23 cellular contexts compared by ENCODE assay signal in genomic region chr4:4836044-4836443, GRCh38.
"Had no signal": no experiment of that assay in that cellular context is flagged by ENCODE, and none has a peak within 500 bp of the region (broad histone marks: within the 10 kb centered on the region; RNA-seq: fewer than 3 reads in every experiment).

No MANE protein-coding gene starts in this region.

- H3K4me1 Mint-ChIP-seq: naive B cell; stimulated activated memory B cell treated with anti-CD40 and anti-IgM and Interleukin-4, amounts not matched to agents 10 μg/mL and 1 μg/mL and 100 μg/mL, for 72 hours had no signal

- ATAC-seq: left colon; left ventricle myocardium superior; psoas muscle; sciatic nerve; stimulated activated memory B cell treated with anti-CD40 and anti-IgM and Interleukin-4, amounts not matched to agents 10 μg/mL and 1 μg/mL and 100 μg/mL, for 72 hours had no signal

- DNase-seq: effector memory CD4-positive, alpha-beta T cell; foreskin fibroblast; head of caudate nucleus; left colon; left ventricle myocardium superior; mesenchymal stem cell; naive B cell; psoas muscle; retina; spleen; stimulated activated CD4-positive, alpha-beta T cell treated with anti-CD3 and anti-CD28 coated beads, Interleukin-15, amount 100 ng/mL, for 24 hours; stimulated activated CD4-positive, alpha-beta T cell treated with anti-CD3 and anti-CD28 coated beads, Interleukin-1b, Interleukin-23, amount 100 ng/mL, for 48 hours; stimulated activated CD4-positive, alpha-beta T cell treated with anti-CD3 and anti-CD28 coated beads, Interleukin-4, amount 100 ng/mL, for 24 hours; tibial artery had no signal

- H3K36me3 ChIP-seq: esophagus muscularis mucosa, spleen, tibial artery had no signal

- H3K27ac Mint-ChIP-seq: nephron; stimulated activated memory B cell treated with anti-CD40 and anti-IgM and Interleukin-4, amounts not matched to agents 10 μg/mL and 1 μg/mL and 100 μg/mL, for 72 hours; stimulated activated naive CD8-positive, alpha-beta T cell treated with anti-CD3 and anti-CD28 coated beads, Interleukin-15, Interleukin-2, amounts not matched to agents 100 ng/mL and 50 ng/mL, for 24 hours had no signal

- H3K27ac ChIP-seq: epithelial cell of prostate, esophagus muscularis mucosa, hepatocyte, parathyroid adenoma, psoas muscle, spleen, tibial artery had no signal

- H3K36me3 Mint-ChIP-seq: stimulated activated memory B cell treated with anti-CD40 and anti-IgM and Interleukin-4, amounts not matched to agents 10 μg/mL and 1 μg/mL and 100 μg/mL, for 72 hours had no signal

- H3K4me3 ChIP-seq: esophagus muscularis mucosa, hepatocyte, lung, psoas muscle, spleen, tibial artery had no signal

- H3K4me3 Mint-ChIP-seq: naive B cell; nephron; stimulated activated memory B cell treated with anti-CD40 and anti-IgM and Interleukin-4, amounts not matched to agents 10 μg/mL and 1 μg/mL and 100 μg/mL, for 72 hours; stimulated activated naive CD8-positive, alpha-beta T cell treated with anti-CD3 and anti-CD28 coated beads, Interleukin-15, Interleukin-2, amounts not matched to agents 100 ng/mL and 50 ng/mL, for 24 hours had no signal

- H3K4me1 ChIP-seq: esophagus muscularis mucosa, parathyroid adenoma, psoas muscle, tibial artery had no signal

- H3K27me3 ChIP-seq: hepatocyte had no signal
